Comparison of ENCODE assay signal across 26 cellular contexts in the genomic region with DNA sequence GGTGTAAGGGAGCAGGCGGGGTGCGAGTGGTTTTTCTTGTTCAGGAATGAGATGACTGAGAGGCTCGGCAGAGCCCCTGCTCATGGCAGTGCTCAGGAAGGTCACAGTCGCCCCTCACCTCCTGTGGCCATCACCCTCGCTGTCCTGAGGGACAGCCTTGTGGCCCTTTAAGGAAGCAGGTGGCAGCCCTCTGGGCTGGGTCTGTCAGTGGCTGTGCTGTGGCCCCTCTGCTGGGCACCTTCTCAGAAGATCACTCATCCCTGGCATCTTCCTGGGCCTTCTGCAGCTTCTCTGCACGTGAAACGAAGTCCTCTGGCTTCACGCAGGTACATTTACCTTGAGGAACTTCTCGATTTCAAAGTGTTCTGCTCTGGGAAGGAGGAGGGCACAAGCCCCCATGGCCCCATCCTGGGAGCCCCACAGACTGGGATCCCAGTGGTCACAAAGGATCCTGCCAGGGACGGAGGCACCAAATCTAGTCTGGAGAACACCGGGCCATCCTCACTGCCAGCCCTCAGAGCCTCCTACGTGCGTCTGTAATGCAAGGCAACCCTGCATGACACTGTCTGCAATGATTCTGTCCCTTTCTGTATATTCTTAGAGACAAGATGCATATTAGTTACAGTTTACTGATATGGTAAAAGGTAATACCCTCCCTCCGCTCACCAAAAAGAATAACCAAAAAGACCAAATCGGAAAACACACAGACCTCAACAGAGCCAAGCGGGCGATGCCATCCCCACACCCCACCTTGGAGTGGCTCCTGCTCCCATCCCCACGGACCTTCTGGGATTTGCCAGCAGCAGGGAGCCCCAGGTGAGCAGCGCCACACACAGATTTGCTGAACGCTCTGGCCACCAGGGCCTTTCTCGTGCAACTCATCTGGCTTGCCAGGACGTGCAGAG.
"Had no signal": no experiment of that assay in that cellular context is flagged by ENCODE, and none has a peak within 500 bp of the region (broad histone marks: within the 10 kb centered on the region; RNA-seq: fewer than 3 reads in every experiment).

No MANE protein-coding gene starts in this region.

- ATAC-seq: activated CD4-positive, CD25-positive, alpha-beta regulatory T cell treated with anti-CD3 and anti-CD28 coated beads, Interleukin-2, amount 50 U/mL, for 24 hours; activated CD8-positive, alpha-beta T cell treated with anti-CD3 and anti-CD28 coated beads for 36 hours; Panc1 had no signal

- H3K4me3 Mint-ChIP-seq: activated CD8-positive, alpha-beta T cell treated with anti-CD3 and anti-CD28 coated beads for 36 hours; activated naive CD8-positive, alpha-beta T cell; activated T-cell treated with anti-CD3 and anti-CD28 coated beads, Interleukin-2, amount 50 U/mL, for 24 hours; activated T-helper 1 cell treated with anti-CD3 and anti-CD28 coated beads, Interleukin-12 subunit alpha, Interleukin-12 subunit beta, Interleukin-2, Interleukin-4 antibody, amounts not matched to agents 30 ng/mL and 10 ng/mL and 1 ng/mL, durations not matched to agents 14 hours and 24 hours and 36 hours; brain; T-helper 1 cell treated with Interleukin-12 subunit alpha and Interleukin-12 subunit beta and Interleukin-4 antibody, amounts not matched to agents 30 μg/mL and 1 μg/mL, for 36 hours had no signal

- DNase-seq: activated CD4-positive, alpha-beta T cell treated with anti-CD3 and anti-CD28 coated beads for 4 hours; activated CD8-positive, alpha-beta T cell treated with anti-CD3 and anti-CD28 coated beads for 36 hours; activated effector memory CD4-positive, alpha-beta T cell treated with Interleukin-2 at 50 U/mL for 16 hours; activated naive CD4-positive, alpha-beta T cell; activated T-cell treated with anti-CD3 and anti-CD28 coated beads, Interleukin-2, amount 50 U/mL, for 24 hours; amygdala; MG63; MV-4-11; NCI-H1092 treated with DMSO at 0.1 percent for 48 hours; NCI-H1417 treated with DMSO at 0.1 percent for 48 hours; NCI-H1694; NCI-H2029; NCI-H2107; NCI-H2171 treated with DMSO at 0.1 percent for 48 hours; NCI-H226; NCI-H69; NK-92 treated with Interleukin-12 subunit alpha and Interleukin-12 subunit beta, amount 100 ng/mL, for 24 hours; OCI-M1; RPMI8226; SHP77 treated with DMSO at 0.1 percent for 48 hours had no signal

- H3K36me3 ChIP-seq: MG63 had no signal

- H3K9me3 ChIP-seq: MG63 had no signal

- H3K9me3 Mint-ChIP-seq: activated T-helper 1 cell treated with anti-CD3 and anti-CD28 coated beads, Interleukin-12 subunit alpha, Interleukin-12 subunit beta, Interleukin-2, Interleukin-4 antibody, amounts not matched to agents 30 ng/mL and 10 ng/mL and 1 ng/mL, durations not matched to agents 14 hours and 24 hours and 36 hours; brain; T-helper 1 cell treated with Interleukin-12 subunit alpha and Interleukin-12 subunit beta and Interleukin-4 antibody, amounts not matched to agents 30 μg/mL and 1 μg/mL, for 36 hours had no signal

- H3K27ac Mint-ChIP-seq: activated CD8-positive, alpha-beta T cell treated with anti-CD3 and anti-CD28 coated beads for 36 hours; activated naive CD8-positive, alpha-beta T cell; activated T-cell treated with anti-CD3 and anti-CD28 coated beads, Interleukin-2, amount 50 U/mL, for 24 hours; activated T-helper 1 cell treated with anti-CD3 and anti-CD28 coated beads, Interleukin-12 subunit alpha, Interleukin-12 subunit beta, Interleukin-2, Interleukin-4 antibody, amounts not matched to agents 30 ng/mL and 10 ng/mL and 1 ng/mL, durations not matched to agents 14 hours and 24 hours and 36 hours; T-helper 1 cell treated with Interleukin-12 subunit alpha and Interleukin-12 subunit beta and Interleukin-4 antibody, amounts not matched to agents 30 μg/mL and 1 μg/mL, for 36 hours had no signal

- H3K4me3 ChIP-seq: MG63 had no signal

- H3K27me3 ChIP-seq: MG63 had no signal

- H3K36me3 Mint-ChIP-seq: activated naive CD8-positive, alpha-beta T cell; brain had no signal

- H3K4me1 Mint-ChIP-seq: brain had no signal
